In genomic region chr7:1455241-1455939, GRCh38 we compare ENCODE assay signal across 1 cellular context.
TF ChIP-seq lines count a peak whose summit lies in the region.

No MANE protein-coding gene starts in this region.

TF ChIP-seq in HepG2, 621 proteins besides CTCF, POLR2A, EP300 and RAD21 (continued from another document and continues in another):
- TF ChIP-seq JDP2 (CRISPR knock-in tag; IDR thresholded peaks at IDR 0.05; ENCODE audit: borderline replicate concordance), result no peak
- no peak for TF ChIP-seq FOXA1 (IDR thresholded peaks at IDR 0.05)
- TF ChIP-seq FOXA1 (CRISPR knock-in tag; IDR thresholded peaks at IDR 0.05), result peak; percentile 14; the same call in 1 of the 2 replicates
- TF ChIP-seq SMC3 (IDR thresholded peaks at IDR 0.05; ENCODE audit: low read length), result no peak
- TF ChIP-seq, protein P1, sequence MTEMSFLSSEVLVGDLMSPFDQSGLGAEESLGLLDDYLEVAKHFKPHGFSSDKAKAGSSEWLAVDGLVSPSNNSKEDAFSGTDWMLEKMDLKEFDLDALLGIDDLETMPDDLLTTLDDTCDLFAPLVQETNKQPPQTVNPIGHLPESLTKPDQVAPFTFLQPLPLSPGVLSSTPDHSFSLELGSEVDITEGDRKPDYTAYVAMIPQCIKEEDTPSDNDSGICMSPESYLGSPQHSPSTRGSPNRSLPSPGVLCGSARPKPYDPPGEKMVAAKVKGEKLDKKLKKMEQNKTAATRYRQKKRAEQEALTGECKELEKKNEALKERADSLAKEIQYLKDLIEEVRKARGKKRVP (CRISPR knock-in tag; IDR thresholded peaks at IDR 0.05), result no peak
- no peak for TF ChIP-seq REL (CRISPR knock-in tag; conservative IDR thresholded peaks at IDR 0.05)
- no peak for TF ChIP-seq ZNF572 (CRISPR knock-in tag; IDR thresholded peaks at IDR 0.05)
- TF ChIP-seq, protein P2, sequence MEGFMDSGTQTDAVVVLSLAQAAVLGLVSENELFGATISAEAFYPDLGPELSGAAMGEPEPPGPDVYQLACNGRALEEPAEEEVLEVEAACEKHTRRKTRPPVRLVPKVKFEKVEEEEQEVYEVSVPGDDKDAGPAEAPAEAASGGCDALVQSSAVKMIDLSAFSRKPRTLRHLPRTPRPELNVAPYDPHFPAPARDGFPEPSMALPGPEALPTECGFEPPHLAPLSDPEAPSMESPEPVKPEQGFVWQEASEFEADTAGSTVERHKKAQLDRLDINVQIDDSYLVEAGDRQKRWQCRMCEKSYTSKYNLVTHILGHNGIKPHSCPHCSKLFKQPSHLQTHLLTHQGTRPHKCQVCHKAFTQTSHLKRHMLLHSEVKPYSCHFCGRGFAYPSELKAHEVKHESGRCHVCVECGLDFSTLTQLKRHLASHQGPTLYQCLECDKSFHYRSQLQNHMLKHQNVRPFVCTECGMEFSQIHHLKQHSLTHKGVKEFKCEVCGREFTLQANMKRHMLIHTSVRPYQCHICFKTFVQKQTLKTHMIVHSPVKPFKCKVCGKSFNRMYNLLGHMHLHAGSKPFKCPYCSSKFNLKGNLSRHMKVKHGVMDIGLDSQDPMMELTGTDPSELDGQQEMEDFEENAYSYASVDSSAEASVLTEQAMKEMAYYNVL (CRISPR knock-in tag; IDR thresholded peaks at IDR 0.05; ENCODE audit: borderline replicate concordance), result no peak
- no peak for TF ChIP-seq ZNF3 (CRISPR knock-in tag; IDR thresholded peaks at IDR 0.05)
- TF ChIP-seq ZC3H13 (CRISPR knock-in tag; IDR thresholded peaks at IDR 0.05), result no peak
- TF ChIP-seq ETV5 (CRISPR knock-in tag; IDR thresholded peaks at IDR 0.05; ENCODE audit: borderline replicate concordance), result no peak
- no peak for TF ChIP-seq NR3C1 (CRISPR knock-in tag; IDR thresholded peaks at IDR 0.05)
- TF ChIP-seq KDM1A (CRISPR knock-in tag; IDR thresholded peaks at IDR 0.05), result 0 out of 2 replicates have a peak, but pooled peaks have one; percentile 26
- no peak for TF ChIP-seq ZNF512B (CRISPR knock-in tag; IDR thresholded peaks at IDR 0.05; ENCODE audit: borderline replicate concordance)
- TF ChIP-seq, protein P3, sequence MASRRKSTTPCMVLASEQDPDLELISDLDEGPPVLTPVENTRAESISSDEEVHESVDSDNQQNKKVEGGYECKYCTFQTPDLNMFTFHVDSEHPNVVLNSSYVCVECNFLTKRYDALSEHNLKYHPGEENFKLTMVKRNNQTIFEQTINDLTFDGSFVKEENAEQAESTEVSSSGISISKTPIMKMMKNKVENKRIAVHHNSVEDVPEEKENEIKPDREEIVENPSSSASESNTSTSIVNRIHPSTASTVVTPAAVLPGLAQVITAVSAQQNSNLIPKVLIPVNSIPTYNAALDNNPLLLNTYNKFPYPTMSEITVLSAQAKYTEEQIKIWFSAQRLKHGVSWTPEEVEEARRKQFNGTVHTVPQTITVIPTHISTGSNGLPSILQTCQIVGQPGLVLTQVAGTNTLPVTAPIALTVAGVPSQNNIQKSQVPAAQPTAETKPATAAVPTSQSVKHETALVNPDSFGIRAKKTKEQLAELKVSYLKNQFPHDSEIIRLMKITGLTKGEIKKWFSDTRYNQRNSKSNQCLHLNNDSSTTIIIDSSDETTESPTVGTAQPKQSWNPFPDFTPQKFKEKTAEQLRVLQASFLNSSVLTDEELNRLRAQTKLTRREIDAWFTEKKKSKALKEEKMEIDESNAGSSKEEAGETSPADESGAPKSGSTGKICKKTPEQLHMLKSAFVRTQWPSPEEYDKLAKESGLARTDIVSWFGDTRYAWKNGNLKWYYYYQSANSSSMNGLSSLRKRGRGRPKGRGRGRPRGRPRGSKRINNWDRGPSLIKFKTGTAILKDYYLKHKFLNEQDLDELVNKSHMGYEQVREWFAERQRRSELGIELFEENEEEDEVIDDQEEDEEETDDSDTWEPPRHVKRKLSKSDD (CRISPR knock-in tag; IDR thresholded peaks at IDR 0.05; ENCODE audit: low read depth), result no peak
- 0 out of 2 replicates have a peak, but pooled peaks have one; percentile 27 for TF ChIP-seq SP4 (CRISPR knock-in tag; IDR thresholded peaks at IDR 0.05)
- peak; percentile 3 for TF ChIP-seq TEAD3 (CRISPR knock-in tag; optimal IDR thresholded peaks at IDR 0.05; ENCODE audit: borderline replicate concordance)
- TF ChIP-seq KDM6A (CRISPR knock-in tag; IDR thresholded peaks at IDR 0.05; ENCODE audit: low read depth), result no peak
- TF ChIP-seq SOX6 (IDR thresholded peaks at IDR 0.05), result no peak
- no peak for TF ChIP-seq SOX6 (CRISPR knock-in tag; IDR thresholded peaks at IDR 0.05)
- TF ChIP-seq ZBTB46 (CRISPR knock-in tag; IDR thresholded peaks at IDR 0.05; ENCODE audit: borderline replicate concordance), result no peak
- no peak for TF ChIP-seq TFDP2 (CRISPR knock-in tag; IDR thresholded peaks at IDR 0.05)
- TF ChIP-seq ZNF235 (CRISPR knock-in tag; IDR thresholded peaks at IDR 0.05; ENCODE audit: borderline replicate concordance), result no peak
- TF ChIP-seq PCBP1 (IDR thresholded peaks at IDR 0.05; ENCODE audit: borderline replicate concordance, low read depth, low read length), result 0 out of 2 replicates have a peak, but pooled peaks have one; percentile 49
- no peak for TF ChIP-seq THAP8 (CRISPR knock-in tag; IDR thresholded peaks at IDR 0.05; ENCODE audit: borderline replicate concordance)
- TF ChIP-seq MBD4 (IDR thresholded peaks at IDR 0.05; ENCODE audit: borderline replicate concordance, low read length), result no peak
- TF ChIP-seq NR2C2 (CRISPR knock-in tag; IDR thresholded peaks at IDR 0.05; ENCODE audit: borderline replicate concordance), result no peak
- TF ChIP-seq ZBTB33 (CRISPR knock-in tag; IDR thresholded peaks at IDR 0.05), result peak; percentile 25; the same call in 1 of the 2 replicates
- no peak for TF ChIP-seq NCOR1 (IDR thresholded peaks at IDR 0.05; ENCODE audit: borderline replicate concordance, low read length)
- TF ChIP-seq, protein P4, sequence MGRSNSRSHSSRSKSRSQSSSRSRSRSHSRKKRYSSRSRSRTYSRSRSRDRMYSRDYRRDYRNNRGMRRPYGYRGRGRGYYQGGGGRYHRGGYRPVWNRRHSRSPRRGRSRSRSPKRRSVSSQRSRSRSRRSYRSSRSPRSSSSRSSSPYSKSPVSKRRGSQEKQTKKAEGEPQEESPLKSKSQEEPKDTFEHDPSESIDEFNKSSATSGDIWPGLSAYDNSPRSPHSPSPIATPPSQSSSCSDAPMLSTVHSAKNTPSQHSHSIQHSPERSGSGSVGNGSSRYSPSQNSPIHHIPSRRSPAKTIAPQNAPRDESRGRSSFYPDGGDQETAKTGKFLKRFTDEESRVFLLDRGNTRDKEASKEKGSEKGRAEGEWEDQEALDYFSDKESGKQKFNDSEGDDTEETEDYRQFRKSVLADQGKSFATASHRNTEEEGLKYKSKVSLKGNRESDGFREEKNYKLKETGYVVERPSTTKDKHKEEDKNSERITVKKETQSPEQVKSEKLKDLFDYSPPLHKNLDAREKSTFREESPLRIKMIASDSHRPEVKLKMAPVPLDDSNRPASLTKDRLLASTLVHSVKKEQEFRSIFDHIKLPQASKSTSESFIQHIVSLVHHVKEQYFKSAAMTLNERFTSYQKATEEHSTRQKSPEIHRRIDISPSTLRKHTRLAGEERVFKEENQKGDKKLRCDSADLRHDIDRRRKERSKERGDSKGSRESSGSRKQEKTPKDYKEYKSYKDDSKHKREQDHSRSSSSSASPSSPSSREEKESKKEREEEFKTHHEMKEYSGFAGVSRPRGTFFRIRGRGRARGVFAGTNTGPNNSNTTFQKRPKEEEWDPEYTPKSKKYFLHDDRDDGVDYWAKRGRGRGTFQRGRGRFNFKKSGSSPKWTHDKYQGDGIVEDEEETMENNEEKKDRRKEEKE (IDR thresholded peaks at IDR 0.05), result no peak
- TF ChIP-seq, protein P5, sequence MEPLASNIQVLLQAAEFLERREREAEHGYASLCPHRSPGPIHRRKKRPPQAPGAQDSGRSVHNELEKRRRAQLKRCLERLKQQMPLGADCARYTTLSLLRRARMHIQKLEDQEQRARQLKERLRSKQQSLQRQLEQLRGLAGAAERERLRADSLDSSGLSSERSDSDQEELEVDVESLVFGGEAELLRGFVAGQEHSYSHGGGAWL (CRISPR knock-in tag; IDR thresholded peaks at IDR 0.05), result no peak
- TF ChIP-seq ZNF468 (CRISPR knock-in tag; IDR thresholded peaks at IDR 0.05), result no peak
- TF ChIP-seq ZNF816 (CRISPR knock-in tag; IDR thresholded peaks at IDR 0.05; ENCODE audit: borderline replicate concordance), result no peak
- TF ChIP-seq ZNF501 (CRISPR knock-in tag; IDR thresholded peaks at IDR 0.05), result 0 out of 2 replicates have a peak, but pooled peaks have one; percentile 32
- no peak for TF ChIP-seq ZNF230 (CRISPR knock-in tag; IDR thresholded peaks at IDR 0.05)
- TF ChIP-seq ZBTB8A (CRISPR knock-in tag; IDR thresholded peaks at IDR 0.05; ENCODE audit: borderline replicate concordance, low read depth), result no peak
- TF ChIP-seq ZSCAN22 (CRISPR knock-in tag; IDR thresholded peaks at IDR 0.05), result no peak
- no peak for TF ChIP-seq ZBTB42 (CRISPR knock-in tag; IDR thresholded peaks at IDR 0.05)
- no peak for TF ChIP-seq ZNF629 (CRISPR knock-in tag; conservative IDR thresholded peaks at IDR 0.05)
- no peak for TF ChIP-seq SUZ12 (IDR thresholded peaks at IDR 0.05; ENCODE audit: low read depth, low read length)
